Comparison of ENCODE assay signal across 16 cellular contexts in the genomic region with DNA sequence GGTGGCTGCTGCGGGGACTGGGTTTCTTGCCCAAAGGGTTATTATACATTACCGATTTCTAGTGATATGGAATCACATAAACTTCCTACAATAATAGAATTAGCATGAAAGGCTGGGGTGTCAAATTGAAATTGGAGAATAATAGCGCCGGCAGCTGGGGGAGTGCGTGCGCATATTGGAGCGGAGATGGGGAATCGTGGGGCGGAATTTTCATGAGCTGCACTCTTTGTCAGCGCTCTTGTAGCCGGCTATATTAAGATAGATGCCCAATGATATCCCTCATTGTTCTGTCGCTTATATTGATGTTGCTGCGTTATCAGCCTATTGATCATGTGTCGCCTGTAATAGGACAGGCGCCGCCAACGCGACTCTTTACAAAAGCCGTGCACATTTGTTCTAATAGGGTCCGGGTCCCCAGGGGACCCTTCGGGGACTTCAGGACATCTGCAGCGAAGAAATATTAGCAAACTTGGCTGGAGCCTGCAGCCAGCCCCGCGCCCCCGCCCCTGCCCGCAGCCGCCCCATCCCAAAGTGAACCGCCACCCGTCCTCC. TPM values are rescaled to one million over a fixed set of nuclear protein-coding genes. Genes with fewer than 3 reads are reported as not detected.
DNase-seq lines count a peak whose midpoint lies in the region; ATAC-seq, FAIRE-seq and TF ChIP-seq lines count a peak whose summit lies in the region.
"Had no signal": no experiment of that assay in that cellular context is flagged by ENCODE, and none has a peak within 500 bp of the region (broad histone marks: within the 10 kb centered on the region; RNA-seq: fewer than 3 reads in every experiment).

No MANE protein-coding gene starts in this region.

- no peak overlapping the region for H4K8ac ChIP-seq in mesendoderm (ENCODE audit: low read depth, low read length)

- no peaks in the 10 kb centered on the region for H3K9me3 Mint-ChIP-seq in activated naive CD4-positive, alpha-beta T cell treated with anti-CD3 and anti-CD28 coated beads, Interleukin-2, amount 10 ng/mL, durations not matched to agents 7 days and 5 days
- H3K9me3 Mint-ChIP-seq in neural crest cell = no peaks in the 10 kb centered on the region

- H2AK5ac ChIP-seq in mesendoderm (ENCODE audit: low read length) = no peak overlapping the region

- H3K79me2 ChIP-seq in K562 (ENCODE audit: control insufficient read depth, insufficient read depth, low read length) (no peaks in the 10 kb centered on the region), mesendoderm (ENCODE audit: control insufficient read depth, insufficient read depth, low read length) (no peaks in the 10 kb centered on the region)

- H3K56ac ChIP-seq in mesendoderm (ENCODE audit: low read length) = no peak overlapping the region

- H3K36me3 ChIP-seq in K562 (ENCODE audit: control insufficient read depth, insufficient read depth, low read length) (no peaks in the 10 kb centered on the region), mesendoderm (ENCODE audit: control insufficient read depth, insufficient read depth, low read length) (no peaks in the 10 kb centered on the region)
- H3K36me3 ChIP-seq: thoracic aorta had no signal

- no peaks in the 10 kb centered on the region for H3K9me1 ChIP-seq in K562 (ENCODE audit: control insufficient read depth, insufficient read depth, low read length)

- H3K27ac Mint-ChIP-seq in activated naive CD4-positive, alpha-beta T cell treated with anti-CD3 and anti-CD28 coated beads, Interleukin-2, amount 10 ng/mL, durations not matched to agents 7 days and 5 days = peak overlapping the region; percentile 80
- no peak overlapping the region for H3K27ac Mint-ChIP-seq in neural crest cell (ENCODE audit: unreplicated experiment)
- H3K27ac Mint-ChIP-seq: progenitor cell of endocrine pancreas had no signal

- H2BK5ac ChIP-seq in mesendoderm (ENCODE audit: low read length) = no peak overlapping the region

- CTCF ChIA-PET in activated naive CD4-positive, alpha-beta T cell treated with anti-CD3 and anti-CD28 coated beads, Interleukin-2, amount 10 ng/mL, durations not matched to agents 7 days and 5 days (lab: Charles Lee) = interaction anchor here (1.3 kb wide), 1 partner anchor 10 kb away, joined by 3 read pairs; no protein-coding TSS in a partner anchor
- CTCF ChIA-PET in K562 (lab: Yijun Ruan, JAX; ENCODE audit: low intra/inter-chr PET ratio) = no interaction called here

- no peak overlapping the region for H3K23ac ChIP-seq in mesendoderm (ENCODE audit: low read length)

- no peak for TF ChIP-seq RAD21 in K562 (CRISPR knock-in tag; conservative IDR thresholded peaks at IDR 0.05 in 1 of 2, IDR thresholded peaks at IDR 0.05 in 1 of 2)

- H3K9me3 ChIP-seq in K562 (replicated peaks; ENCODE audit: control insufficient read depth, insufficient read depth, low read depth, low read length) = no peaks in the 10 kb centered on the region
- H3K9me3 ChIP-seq: thoracic aorta had no signal

- DNase-seq in activated naive CD4-positive, alpha-beta T cell treated with anti-CD3 and anti-CD28 coated beads, Interleukin-2, amount 10 ng/mL, durations not matched to agents 7 days and 5 days = no peak
- no peak for DNase-seq in activated naive CD4-positive, alpha-beta T cell treated with Interleukin-2 at 50 U/mL for 16 hours
- DNase-seq in NCI-H69 (lab: John Stamatoyannopoulos, UW) (peak; percentile 24), K562 (ENCODE audit: extremely low read depth in 1 of 4, low spot score in 3 of 4) (no peak), neural crest cell (ENCODE audit: low read depth, low spot score) (no peak), mesendoderm (no peak), NCI-H128 (lab: John Stamatoyannopoulos, UW; ENCODE audit: unreplicated experiment) (no peak)
- DNase-seq: activated CD4-positive, alpha-beta T cell treated with anti-CD3 and anti-CD28 coated beads for 1 hour; Calu3; left cardiac atrium; NCI-H1694 had no signal

- no peak overlapping the region for H2BK15ac ChIP-seq in mesendoderm (replicated peaks; ENCODE audit: low read depth)

- no peak for TF ChIP-seq POLR2A in K562 (conservative IDR thresholded peaks at IDR 0.05)

- WGBS in K562 (ENCODE audit: insufficient coverage, low coverage, missing lambda C conversion rate) = 7% methylated on average over 21 of the region's 29 CpGs
- WGBS in mesendoderm (ENCODE audit: extremely low coverage, insufficient coverage, low lambda C conversion rate) = no CpG with 5 or more reads among the region's 29 CpGs

- no peak for ATAC-seq in K562
- ATAC-seq in HG02840 (IDR thresholded peaks at IDR 0.05; ENCODE audit: low FRiP score, unreplicated experiment) = no peak
- ATAC-seq: left cardiac atrium had no signal

- intact Hi-C loops in K562 (cut with micrococcal nuclease) = no loop called here

- H3K36me3 Mint-ChIP-seq in activated naive CD4-positive, alpha-beta T cell treated with anti-CD3 and anti-CD28 coated beads, Interleukin-2, amount 10 ng/mL, durations not matched to agents 7 days and 5 days = peaks cover 1% of the 10 kb centered on the region
- no peaks in the 10 kb centered on the region for H3K36me3 Mint-ChIP-seq in neural crest cell (ENCODE audit: low read depth)

- peaks cover 10% of the 10 kb centered on the region for H3K4me1 Mint-ChIP-seq in activated naive CD4-positive, alpha-beta T cell treated with anti-CD3 and anti-CD28 coated beads, Interleukin-2, amount 10 ng/mL, durations not matched to agents 7 days and 5 days
- no peaks in the 10 kb centered on the region for H3K4me1 Mint-ChIP-seq in neural crest cell

- H4K5ac ChIP-seq in mesendoderm (ENCODE audit: low read length) = no peak overlapping the region

- H3K79me1 ChIP-seq in mesendoderm (ENCODE audit: low read length) = no peaks in the 10 kb centered on the region

- H4K20me1 ChIP-seq in K562 (replicated peaks; ENCODE audit: control insufficient read depth, insufficient read depth, low read length) = 0 out of 2 replicates have a peak, but pooled peaks cover 13% of the 10 kb centered on the region

- BruUV-seq in K562 (replicated peaks; lab: Mats Ljungman, UMichigan) = no TSS peak

- TF ChIP-seq EP300 in K562 (IDR thresholded peaks at IDR 0.05; ENCODE audit: low read length) = no peak

- H3K27ac ChIP-seq in K562 (ENCODE audit: extremely low read depth, low read depth, low read length) (no peak overlapping the region), mesendoderm (ENCODE audit: low read depth, low read length) (no peak overlapping the region)
- H3K27ac ChIP-seq: thoracic aorta had no signal

- H3K27me3 ChIP-seq in K562 (ENCODE audit: control insufficient read depth in 2 of 2, insufficient read depth in 2 of 2, low read length in 2 of 2) (peaks cover 54 to 74% of the 10 kb centered on the region in 2 experiments), mesendoderm (ENCODE audit: insufficient read depth, low read length, poor library complexity) (peaks cover 88% of the 10 kb centered on the region)

- H3K27me3 Mint-ChIP-seq in activated naive CD4-positive, alpha-beta T cell treated with anti-CD3 and anti-CD28 coated beads, Interleukin-2, amount 10 ng/mL, durations not matched to agents 7 days and 5 days = peaks cover 82% of the 10 kb centered on the region
- H3K27me3 Mint-ChIP-seq in neural crest cell (ENCODE audit: low read depth) = peaks cover 79% of the 10 kb centered on the region

- H3K4me2 ChIP-seq in K562 (ENCODE audit: insufficient read depth, low read length) (no peak overlapping the region), mesendoderm (ENCODE audit: low read length) (no peak overlapping the region)
- H3K4me2 ChIP-seq: smooth muscle cell had no signal

- peaks cover 0 to 24% of the 10 kb centered on the region in 2 experiments; a peak in 2 of 5 replicates for H3K4me1 ChIP-seq in K562 (replicated peaks in 1 of 2; ENCODE audit: control insufficient read depth in 2 of 2, insufficient read depth in 2 of 2, low read length in 2 of 2)
- H3K4me1 ChIP-seq in mesendoderm (ENCODE audit: control insufficient read depth, low read depth, low read length) = no peaks in the 10 kb centered on the region

- no peak for FAIRE-seq in K562 (lab: Jason Lieb, UNC)

- H3K4me3 Mint-ChIP-seq in activated naive CD4-positive, alpha-beta T cell treated with anti-CD3 and anti-CD28 coated beads, Interleukin-2, amount 10 ng/mL, durations not matched to agents 7 days and 5 days = peak overlapping the region; percentile 52
- peak overlapping the region; percentile 45 for H3K4me3 Mint-ChIP-seq in neural crest cell

- H3K9ac ChIP-seq in K562 (ENCODE audit: insufficient read depth in 1 of 2, low read depth in 2 of 2, low read length in 2 of 2) (no peak overlapping the region), mesendoderm (ENCODE audit: low read length) (no peak overlapping the region)

- in situ Hi-C loops in K562 (cut with MboI) = no loop called here

- no peak overlapping the region for H2BK120ac ChIP-seq in mesendoderm (ENCODE audit: low read depth, low read length)

- POLR2A ChIA-PET in K562 (lab: Yijun Ruan, JAX) = interaction anchor here (1.5 kb wide), 1 partner anchor 10 kb away, joined by 5 read pairs; no protein-coding TSS in a partner anchor

- no peak overlapping the region for H2AFZ ChIP-seq in K562 (ENCODE audit: low read depth, low read length)

- H3K4ac ChIP-seq in mesendoderm (ENCODE audit: low read depth, low read length) = no peak overlapping the region

- H3K18ac ChIP-seq in mesendoderm (ENCODE audit: low read length) = no peak overlapping the region

- no peak for TF ChIP-seq CTCF in K562 (IDR thresholded peaks at IDR 0.05 in 2 of 3, conservative IDR thresholded peaks at IDR 0.05 in 1 of 3; ENCODE audit: insufficient read depth in 2 of 3, low read depth in 1 of 3, low read length in 3 of 3)
- TF ChIP-seq CTCF in neural crest cell (conservative IDR thresholded peaks at IDR 0.05) = no peak

- H3K4me3 ChIP-seq in K562 (no peak overlapping the region), mesendoderm (ENCODE audit: low read length) (no peak overlapping the region)
- H3K4me3 ChIP-seq: smooth muscle cell, thoracic aorta had no signal

RNA-seq across cellular contexts. Expression of a gene that starts 5.1 kb away (rescaled TPM):
- total RNA-seq in K562 (2011; cell fraction: chromatin; rRNA removed; ENCODE audit: low replicate concordance) = not detected in 2 replicates
- not detected in 2 replicates for total RNA-seq in K562 (2011; cell fraction: nucleolus; rRNA removed)
- total RNA-seq in K562 (2011; cell fraction: nucleoplasm; rRNA removed) = not detected in 2 replicates
- not detected in 2 replicates for total RNA-seq in K562 (2014; rRNA removed)
- not detected in 2 replicates for total RNA-seq in K562 (2014; rRNA removed; fragmentation: Illumina TruSeq; extraction: Trizol)
- total RNA-seq in K562 (2015; rRNA removed; fragmentation: Illumina TruSeq; extraction: Trizol) = not detected in 2 replicates
- total RNA-seq in K562 (2021) = not detected in 2 replicates
- not detected in 2 replicates for polyA plus RNA-seq in K562 (2011; rRNA removed)
- not detected in 2 replicates for polyA plus RNA-seq in K562 (2011; cell fraction: cytosol; rRNA removed)
- not detected in 2 replicates for polyA plus RNA-seq in K562 (2011; cell fraction: nucleus; rRNA removed)
- polyA plus RNA-seq in K562 (2012) = not detected in 2 replicates
- polyA plus RNA-seq in K562 (2014; fragmentation: Illumina TruSeq; extraction: Trizol) = not detected in 2 replicates
- not detected for polyA plus RNA-seq in K562 (2014; fragmentation: Nextera tagmentation; extraction: Ambion mirVana)
- polyA plus RNA-seq in K562 (2014; rRNA removed) = not detected in 2 replicates
- polyA minus RNA-seq in K562 (2011; rRNA and poly(A)+ RNA removed) = not detected in 2 replicates
- not detected in 2 replicates for polyA minus RNA-seq in K562 (2011; cell fraction: cytosol; rRNA and poly(A)+ RNA removed)
- polyA minus RNA-seq in K562 (2011; cell fraction: nucleus; rRNA and poly(A)+ RNA removed) = not detected in 2 replicates
- 2.4 and 2.7 TPM in 2 replicates for total RNA-seq in neural crest cell
- not detected for polyA plus RNA-seq in mesendoderm (2013, experiment 1 of 2)
- polyA plus RNA-seq in mesendoderm (2013, experiment 2 of 2) = not detected
- total RNA-seq: Calu3; left cardiac atrium; progenitor cell of endocrine pancreas; smooth muscle cell; T-helper 2 cell treated with Interferon-gamma antibody and Interleukin-4, amounts not matched to agents 100 ng/mL and 5 ng/mL, for 36 hours; thoracic aorta had no signal
- polyA plus RNA-seq: smooth muscle cell had no signal
